ENCODE assay signal across 26 cellular contexts in the genomic region with DNA sequence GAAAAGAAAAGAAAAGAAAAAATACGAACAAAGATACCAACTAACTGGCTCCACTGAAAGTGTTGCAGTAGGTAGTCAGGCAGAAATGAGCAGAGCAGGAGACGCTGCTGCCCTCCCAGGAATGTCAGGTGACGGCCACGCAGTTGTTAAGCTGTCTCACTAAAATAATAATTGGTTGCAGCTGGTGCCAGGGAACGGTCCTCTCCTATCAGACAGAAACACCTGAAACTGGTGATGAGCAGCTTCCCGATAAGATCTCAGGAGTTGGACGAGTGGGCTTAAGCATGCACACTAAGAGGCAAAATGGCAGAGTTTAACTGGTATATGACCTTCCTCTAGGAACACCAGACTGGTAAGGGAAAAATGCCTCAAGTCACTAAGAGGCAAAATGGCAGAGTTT.
"Had no signal": no experiment of that assay in that cellular context is flagged by ENCODE, and none has a peak within 500 bp of the region (broad histone marks: within the 10 kb centered on the region; RNA-seq: fewer than 3 reads in every experiment).

No MANE protein-coding gene starts in this region.

- H3K27me3 ChIP-seq: ascending aorta, breast epithelium, cardiac muscle cell, colonic mucosa, esophagus squamous epithelium, gastroesophageal sphincter had no signal

- H3K9me3 ChIP-seq: ascending aorta, breast epithelium, colonic mucosa, esophagus squamous epithelium, gastroesophageal sphincter had no signal

- H3K4me3 ChIP-seq: ascending aorta, breast epithelium, cardiac muscle cell, colonic mucosa, esophagus squamous epithelium, gastroesophageal sphincter had no signal

- H3K4me1 ChIP-seq: ascending aorta, breast epithelium, colonic mucosa, esophagus squamous epithelium, gastroesophageal sphincter had no signal

- DNase-seq: activated CD4-positive, alpha-beta memory T cell treated with anti-CD3 and anti-CD28 coated beads for 36 hours; activated CD4-positive, alpha-beta T cell treated with anti-CD3 and anti-CD28 coated beads for 36 hours; activated CD4-positive, alpha-beta T cell treated with anti-CD3 and anti-CD28 coated beads, Interleukin-2, amount 10 ng/mL, durations not matched to agents 24 days and 14 days; activated CD4-positive, CD25-positive, alpha-beta regulatory T cell; activated CD4-positive, CD25-positive, alpha-beta regulatory T cell treated with anti-CD3 and anti-CD28 coated beads, Interleukin-2, amount 50 U/mL, for 72 hours; activated CD8-positive, alpha-beta memory T cell treated with anti-CD3 and anti-CD28 coated beads, Interleukin-2, amount 10 ng/mL, durations not matched to agents 7 days and 5 days; activated CD8-positive, alpha-beta memory T cell treated with anti-CD3 and anti-CD28 coated beads, Interleukin-2, amount 50 U/mL, for 4 hours; activated CD8-positive, alpha-beta T cell treated with anti-CD3 and anti-CD28 coated beads, Interleukin-2, amount 10 ng/mL, durations not matched to agents 7 days and 5 days; activated gamma-delta T cell; activated naive CD4-positive, alpha-beta T cell; activated naive CD4-positive, alpha-beta T cell treated with anti-CD3 and anti-CD28 coated beads, Interleukin-2, amount 10 ng/mL, durations not matched to agents 7 days and 5 days; activated naive CD8-positive, alpha-beta T cell treated with anti-CD3 and anti-CD28 coated beads, Interleukin-2, amount 10 ng/mL, durations not matched to agents 7 days and 5 days; activated T-cell treated with anti-CD3 and anti-CD28 coated beads, Interleukin-2, amount 50 U/mL, for 1 hour; activated T-cell treated with anti-CD3 and anti-CD28 coated beads, Interleukin-2, amount 50 U/mL, for 48 hours; central memory CD4-positive, alpha-beta T cell; cerebellar nuclear complex; effector CD8-positive, alpha-beta T cell; esophagus squamous epithelium; foreskin melanocyte; T-helper 2 cell had no signal

- H3K27ac ChIP-seq: ascending aorta, breast epithelium, cardiac muscle cell, colonic mucosa, epithelial cell of prostate, esophagus squamous epithelium, gastroesophageal sphincter had no signal

- H3K36me3 ChIP-seq: ascending aorta, breast epithelium, cardiac muscle cell, colonic mucosa, esophagus squamous epithelium, gastroesophageal sphincter had no signal
